3 cellular contexts compared by ENCODE assay signal in genomic region chr20:59416916-59417315, GRCh38.
"Had no signal": no experiment of that assay in that cellular context is flagged by ENCODE, and none has a peak within 500 bp of the region (broad histone marks: within the 10 kb centered on the region; RNA-seq: fewer than 3 reads in every experiment).

No MANE protein-coding gene starts in this region.

- H3K4me3 ChIP-seq: GM12878 had no signal

- ATAC-seq: GM12878 had no signal

- DNase-seq: GDM1, GF-D8 had no signal
